In genomic region chr11:65662802-65663633, GRCh38 we compare ENCODE assay signal across 1 cellular context.
TF ChIP-seq lines count a peak whose summit lies in the region.

Gene RELA (minus strand): TSS chr11:65662916. CDS start chr11:65662832, 84 bp downstream.

TF ChIP-seq in HEK293, 187 proteins besides CTCF, POLR2A, EP300 and RAD21 (continued from another document):
- no peak for TF ChIP-seq ZNF518A (tag by site-specific recombination; conservative IDR thresholded peaks at IDR 0.05; ENCODE audit: low read depth)
- TF ChIP-seq ZSCAN4 (tag by site-specific recombination; IDR thresholded peaks at IDR 0.05) = no peak
- TF ChIP-seq ZNF18 (tag by site-specific recombination; IDR thresholded peaks at IDR 0.05) = no peak
- peak; percentile 58 for TF ChIP-seq SP3 (tag by site-specific recombination; IDR thresholded peaks at IDR 0.05)
- no peak for TF ChIP-seq ZNF560 (tag by site-specific recombination; IDR thresholded peaks at IDR 0.05; ENCODE audit: borderline replicate concordance)
- no peak for TF ChIP-seq ZNF169 (tag by site-specific recombination; IDR thresholded peaks at IDR 0.05)
- TF ChIP-seq KLF7 (tag by site-specific recombination; IDR thresholded peaks at IDR 0.05; ENCODE audit: borderline replicate concordance) = 0 out of 2 replicates have a peak, but pooled peaks have one; percentile 48
- TF ChIP-seq ZNF266 (tag by site-specific recombination; IDR thresholded peaks at IDR 0.05; ENCODE audit: low read depth) = no peak
- TF ChIP-seq KLF8 (tag by site-specific recombination; IDR thresholded peaks at IDR 0.05) = peak; percentile 90
- TF ChIP-seq ZNF449 (tag by site-specific recombination; IDR thresholded peaks at IDR 0.05) = peak; percentile 95
- peak; percentile 63 for TF ChIP-seq ZEB2 (tag by site-specific recombination; IDR thresholded peaks at IDR 0.05)
- TF ChIP-seq PATZ1 (tag by site-specific recombination; IDR thresholded peaks at IDR 0.05) = peak; percentile 86
- no peak for TF ChIP-seq ZNF704 (tag by site-specific recombination; IDR thresholded peaks at IDR 0.05)
- no peak for TF ChIP-seq RBAK (tag by site-specific recombination; IDR thresholded peaks at IDR 0.05)
- TF ChIP-seq ZBTB20 (tag by site-specific recombination; IDR thresholded peaks at IDR 0.05) = peak; percentile 71; the same call in 1 of the 2 replicates
- TF ChIP-seq KLF10 (tag by site-specific recombination; IDR thresholded peaks at IDR 0.05) = peak; percentile 81
- no peak for TF ChIP-seq ZNF354C (tag by site-specific recombination; IDR thresholded peaks at IDR 0.05; ENCODE audit: borderline replicate concordance, low read depth)
- peak; percentile 80 for TF ChIP-seq ZBTB26 (tag by site-specific recombination; optimal IDR thresholded peaks at IDR 0.05)
- TF ChIP-seq ZNF580 (tag by site-specific recombination; IDR thresholded peaks at IDR 0.05) = no peak
- no peak for TF ChIP-seq ZNF302 (tag by site-specific recombination; IDR thresholded peaks at IDR 0.05; ENCODE audit: low read depth)
- TF ChIP-seq PRDM1 (tag by site-specific recombination; IDR thresholded peaks at IDR 0.05) = no peak
- no peak for TF ChIP-seq ZFP3 (tag by site-specific recombination; IDR thresholded peaks at IDR 0.05; ENCODE audit: low read depth)
- TF ChIP-seq WT1 (tag by site-specific recombination; IDR thresholded peaks at IDR 0.05) = peak; percentile 55; the same call in 1 of the 2 replicates
- TF ChIP-seq HOXA7 (CRISPR knock-in tag; IDR thresholded peaks at IDR 0.05; ENCODE audit: borderline replicate concordance) = no peak
- peak; percentile 72 for TF ChIP-seq ZFP69B (tag by site-specific recombination; IDR thresholded peaks at IDR 0.05)
- peak; percentile 50 for TF ChIP-seq SP2 (tag by site-specific recombination; IDR thresholded peaks at IDR 0.05)
- TF ChIP-seq ZNF174 (tag by site-specific recombination; IDR thresholded peaks at IDR 0.05) = no peak
- TF ChIP-seq HOXD13 (CRISPR knock-in tag; IDR thresholded peaks at IDR 0.05; ENCODE audit: borderline replicate concordance) = no peak
- TF ChIP-seq GFI1B (tag by site-specific recombination; IDR thresholded peaks at IDR 0.05) = no peak
- TF ChIP-seq ZNF391 (tag by site-specific recombination; IDR thresholded peaks at IDR 0.05; ENCODE audit: borderline replicate concordance, low read depth) = peak; percentile 57; the same call in 1 of the 2 replicates
- no peak for TF ChIP-seq TCF7L2 (IDR thresholded peaks at IDR 0.05; ENCODE audit: borderline replicate concordance, low read depth, low read length)
- no peak for TF ChIP-seq ZNF488 (tag by site-specific recombination; IDR thresholded peaks at IDR 0.05)
- TF ChIP-seq SP7 (tag by site-specific recombination; IDR thresholded peaks at IDR 0.05) = peak; percentile 55; the same call in 1 of the 2 replicates
- no peak for TF ChIP-seq ZNF510 (tag by site-specific recombination; IDR thresholded peaks at IDR 0.05; ENCODE audit: insufficient replicate concordance)
- TF ChIP-seq ZNF837 (tag by site-specific recombination; IDR thresholded peaks at IDR 0.05) = no peak
- no peak for TF ChIP-seq IKZF3 (tag by site-specific recombination; IDR thresholded peaks at IDR 0.05)
- no peak for TF ChIP-seq ZNF350 (tag by site-specific recombination; IDR thresholded peaks at IDR 0.05)
- TF ChIP-seq ZNF335 (tag by site-specific recombination; conservative IDR thresholded peaks at IDR 0.05) = peak; percentile 91
- TF ChIP-seq ZNF596 (tag by site-specific recombination; IDR thresholded peaks at IDR 0.05) = no peak
- TF ChIP-seq ZNF292 (tag by site-specific recombination; IDR thresholded peaks at IDR 0.05; ENCODE audit: borderline replicate concordance, low read depth) = no peak
- TF ChIP-seq SCRT2 (tag by site-specific recombination; IDR thresholded peaks at IDR 0.05) = no peak
- no peak for TF ChIP-seq ZNF10 (tag by site-specific recombination; IDR thresholded peaks at IDR 0.05)
- peak; percentile 91 for TF ChIP-seq ZBTB8A (tag by site-specific recombination; IDR thresholded peaks at IDR 0.05)
- peak; percentile 77 for TF ChIP-seq ZNF341 (tag by site-specific recombination; IDR thresholded peaks at IDR 0.05; ENCODE audit: low read depth)
- no peak for TF ChIP-seq ZNF626 (tag by site-specific recombination; IDR thresholded peaks at IDR 0.05)
